ENCODE assay signal across 9 cellular contexts in the genomic region with DNA sequence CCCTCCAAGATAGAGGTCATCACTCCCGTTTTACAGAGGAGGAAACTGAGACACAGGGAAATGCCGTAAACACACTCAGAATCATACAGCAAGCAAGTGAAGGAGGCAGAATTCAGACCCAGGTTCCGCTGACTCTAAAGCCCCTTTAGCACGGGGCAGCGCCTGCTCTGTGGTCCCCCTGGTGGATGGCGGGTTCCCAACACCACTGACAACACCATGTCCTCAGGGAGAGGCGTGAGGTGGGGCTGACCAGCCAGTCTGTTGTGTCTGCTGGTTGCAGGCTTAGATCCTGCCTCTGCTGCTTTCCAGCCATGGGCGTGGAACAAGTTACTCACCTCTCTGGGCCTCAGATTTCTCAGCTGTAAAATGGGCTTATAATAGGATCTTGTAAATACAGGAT.
DNase-seq lines count a peak whose midpoint lies in the region; ATAC-seq and TF ChIP-seq lines count a peak whose summit lies in the region.
"Had no signal": no experiment of that assay in that cellular context is flagged by ENCODE, and none has a peak within 500 bp of the region (broad histone marks: within the 10 kb centered on the region; RNA-seq: fewer than 3 reads in every experiment).

No MANE protein-coding gene starts in this region.

- H3K79me2 ChIP-seq in MM.1S (ENCODE audit: low read length): no peaks in the 10 kb centered on the region

- no peak for TF ChIP-seq POLR2A in GM18505 (IDR thresholded peaks at IDR 0.05; ENCODE audit: borderline replicate concordance, extremely low read depth, insufficient read depth, insufficient read length)

- no peaks in the 10 kb centered on the region for H4K20me1 ChIP-seq in MM.1S (ENCODE audit: insufficient read depth, low read length)

- no peaks in the 10 kb centered on the region for H3K9me3 ChIP-seq in MM.1S (replicated peaks; ENCODE audit: insufficient read depth, low read length)

- no peak overlapping the region for H3K9ac ChIP-seq in MM.1S (ENCODE audit: low read length)

- DNase-seq in GM10248 (ENCODE audit: extremely low spot score) (no peak), MM.1S (no peak), chondrocyte (ENCODE audit: low spot score) (peak; percentile 72), KG1 (lab: John Stamatoyannopoulos, UW) (no peak), pons (ENCODE audit: low spot score) (no peak)
- DNase-seq: natural killer cell had no signal

- H3K4me2 ChIP-seq in MM.1S (ENCODE audit: low read depth, low read length): no peak overlapping the region

- no peaks in the 10 kb centered on the region for H3K36me3 Mint-ChIP-seq in chondrocyte (ENCODE audit: low read depth)
- no peaks in the 10 kb centered on the region for H3K36me3 Mint-ChIP-seq in nephron (ENCODE audit: low read depth)
- H3K36me3 Mint-ChIP-seq: natural killer cell had no signal

- no peaks in the 10 kb centered on the region for H3K4me1 ChIP-seq in MM.1S (ENCODE audit: low read length)

- no peaks in the 10 kb centered on the region for H3F3A ChIP-seq in MM.1S (ENCODE audit: insufficient read depth, low read length)

- ATAC-seq in HG02759 (IDR thresholded peaks at IDR 0.05; ENCODE audit: unreplicated experiment): no peak
- no peak for ATAC-seq in GM18505 (IDR thresholded peaks at IDR 0.05; ENCODE audit: unreplicated experiment)

- H3K27me3 Mint-ChIP-seq in chondrocyte (ENCODE audit: low read depth): peaks cover 72% of the 10 kb centered on the region
- peaks cover 71% of the 10 kb centered on the region for H3K27me3 Mint-ChIP-seq in nephron (ENCODE audit: low read depth)

- H3K27ac ChIP-seq in MM.1S (ENCODE audit: low read length): no peak overlapping the region

- POLR2A ChIA-PET in GM10248 (lab: Yijun Ruan, JAX): no interaction called here

- H2AFZ ChIP-seq in MM.1S (ENCODE audit: low read length): no peak overlapping the region

- no peaks in the 10 kb centered on the region for H3K36me3 ChIP-seq in MM.1S (replicated peaks; ENCODE audit: insufficient read depth, low read length)

- no peaks in the 10 kb centered on the region for H3K4me1 Mint-ChIP-seq in chondrocyte (ENCODE audit: low read depth)
- H3K4me1 Mint-ChIP-seq in nephron: peaks cover 14% of the 10 kb centered on the region

- H3K4me3 Mint-ChIP-seq in chondrocyte (ENCODE audit: unreplicated experiment) (no peak overlapping the region), nephron (no peak overlapping the region)
- H3K4me3 Mint-ChIP-seq: natural killer cell had no signal

- H3K9me3 Mint-ChIP-seq in chondrocyte (ENCODE audit: low read depth): no peaks in the 10 kb centered on the region
- H3K9me3 Mint-ChIP-seq in nephron: no peaks in the 10 kb centered on the region
- H3K9me3 Mint-ChIP-seq: natural killer cell had no signal

- H3K4me3 ChIP-seq in MM.1S (ENCODE audit: low read length): no peak overlapping the region

- peaks cover 97% of the 10 kb centered on the region for H3K27me3 ChIP-seq in MM.1S (replicated peaks; ENCODE audit: insufficient read depth, low read length)

- no peak overlapping the region for H3K27ac Mint-ChIP-seq in chondrocyte (ENCODE audit: unreplicated experiment)
- no peak overlapping the region for H3K27ac Mint-ChIP-seq in nephron
- H3K27ac Mint-ChIP-seq: natural killer cell had no signal

- no peaks in the 10 kb centered on the region for H3K9me2 ChIP-seq in MM.1S (replicated peaks; ENCODE audit: insufficient read depth, low read length)

- TF ChIP-seq CTCF in GM10248 (IDR thresholded peaks at IDR 0.05; ENCODE audit: control extremely low read depth, extremely low read depth, low read depth, missing control alignments) (peak; percentile 40), MM.1S (IDR thresholded peaks at IDR 0.05; ENCODE audit: low read length) (peak; percentile 44), chondrocyte (IDR thresholded peaks at IDR 0.05) (peak; percentile 79), nephron (IDR thresholded peaks at IDR 0.05; ENCODE audit: unreplicated experiment in 3 of 3) (peak; percentile 59 to 66 (median 59))

- CTCF ChIA-PET in GM10248 (lab: Yijun Ruan, JAX): no interaction called here
